8 cellular contexts compared by ENCODE assay signal in genomic region chr10:128069351-128070051, GRCh38. TPM values are rescaled to one million over a fixed set of nuclear protein-coding genes. Genes with fewer than 3 reads are reported as not detected.
DNase-seq lines count a peak whose midpoint lies in the region; ATAC-seq and TF ChIP-seq lines count a peak whose summit lies in the region.

No MANE protein-coding gene starts in this region.

- POLR2A ChIA-PET in activated CD8-positive, alpha-beta T cell treated with anti-CD3 and anti-CD28 coated beads for 36 hours (lab: Charles Lee), result interaction anchor here (0.6 to 2.0 kb wide), 5 partner anchors 11 to 68 kb away, joined by 3 to 6 read pairs (median 4); no protein-coding TSS in a partner anchor

- CTCF ChIA-PET in activated CD8-positive, alpha-beta T cell treated with anti-CD3 and anti-CD28 coated beads for 36 hours (lab: Charles Lee), result interaction anchor here (0.6 to 8.4 kb wide), 40 partner anchors 9 to 215 kb away, joined by 3 to 179 read pairs (median 4); partner anchors contain the start of gene PTPRE

- H3K27ac Mint-ChIP-seq in activated CD8-positive, alpha-beta T cell treated with anti-CD3 and anti-CD28 coated beads for 36 hours, result no peak overlapping the region
- H3K27ac Mint-ChIP-seq in mesothelial cell of epicardium, result no peak overlapping the region

- H3K9me3 Mint-ChIP-seq in activated CD8-positive, alpha-beta T cell treated with anti-CD3 and anti-CD28 coated beads for 36 hours, result no peaks in the 10 kb centered on the region
- no peaks in the 10 kb centered on the region for H3K9me3 Mint-ChIP-seq in mesothelial cell of epicardium

- H3K4me1 Mint-ChIP-seq in activated CD8-positive, alpha-beta T cell treated with anti-CD3 and anti-CD28 coated beads for 36 hours (ENCODE audit: low read depth), result peaks cover 29% of the 10 kb centered on the region
- no peaks in the 10 kb centered on the region for H3K4me1 Mint-ChIP-seq in mesothelial cell of epicardium

- no peaks in the 10 kb centered on the region for H3K9me3 ChIP-seq in effector memory CD4-positive, alpha-beta T cell (ENCODE audit: control insufficient read depth, low read length)

- no peaks in the 10 kb centered on the region for H3K27me3 Mint-ChIP-seq in activated CD8-positive, alpha-beta T cell treated with anti-CD3 and anti-CD28 coated beads for 36 hours
- H3K27me3 Mint-ChIP-seq in mesothelial cell of epicardium (ENCODE audit: low read depth), result no peaks in the 10 kb centered on the region

- intact Hi-C loops in activated CD8-positive, alpha-beta T cell treated with anti-CD3 and anti-CD28 coated beads for 36 hours (cut with micrococcal nuclease), result loop anchor here (1.0 to 10.0 kb wide), 3 partner anchors 34 to 163 kb away; partner anchors contain the start of gene PTPRE

- H3K4me1 ChIP-seq in effector memory CD4-positive, alpha-beta T cell (ENCODE audit: control insufficient read depth, insufficient read depth, low read length, poor library complexity, severe bottlenecking), result peaks cover 23% of the 10 kb centered on the region

- no peaks in the 10 kb centered on the region for H3K27me3 ChIP-seq in effector memory CD4-positive, alpha-beta T cell (replicated peaks; ENCODE audit: control insufficient read depth, insufficient read depth, low read length, poor library complexity, severe bottlenecking)

- H3K36me3 ChIP-seq in effector memory CD4-positive, alpha-beta T cell (ENCODE audit: control insufficient read depth, insufficient read depth, low read length), result peaks cover 76% of the 10 kb centered on the region

- H3K36me3 Mint-ChIP-seq in activated CD8-positive, alpha-beta T cell treated with anti-CD3 and anti-CD28 coated beads for 36 hours (ENCODE audit: low read depth), result peaks cover 75% of the 10 kb centered on the region
- H3K36me3 Mint-ChIP-seq in mesothelial cell of epicardium, result no peaks in the 10 kb centered on the region

- peak; percentile 43 for DNase-seq in AG09309 (ENCODE audit: low read depth)
- DNase-seq in NCI-H774 (lab: John Stamatoyannopoulos, UW), result peak; percentile 23
- peak; percentile 81 for DNase-seq in activated CD8-positive, alpha-beta T cell treated with anti-CD3 and anti-CD28 coated beads for 36 hours
- peak; percentile 48 to 72 (median 61) for DNase-seq in effector memory CD4-positive, alpha-beta T cell
- peak; percentile 73 to 81 for DNase-seq in mesothelial cell of epicardium (ENCODE audit: low spot score in 2 of 2, unreplicated experiment in 2 of 2)
- peak; percentile 64 for DNase-seq in stimulated activated CD8-positive, alpha-beta memory T cell treated with anti-CD3 and anti-CD28 coated beads, Interleukin-4, amount 100 ng/mL, for 24 hours (ENCODE audit: low read depth)

- H3K4me3 ChIP-seq in AG09309 (ENCODE audit: control insufficient read depth, low read depth, low read length), result no peak overlapping the region
- no peak overlapping the region for H3K4me3 ChIP-seq in effector memory CD4-positive, alpha-beta T cell (ENCODE audit: insufficient read depth, low read depth, low read length, poor library complexity, severe bottlenecking)

- TF ChIP-seq CTCF in AG09309 (IDR thresholded peaks at IDR 0.05; ENCODE audit: control insufficient read depth, insufficient read depth, low read depth, low read length, missing control alignments) (peak; percentile 73), mesothelial cell of epicardium (IDR thresholded peaks at IDR 0.05; ENCODE audit: unreplicated experiment) (peak; percentile 90)
- TF ChIP-seq CTCF in activated CD8-positive, alpha-beta T cell treated with anti-CD3 and anti-CD28 coated beads for 36 hours (IDR thresholded peaks at IDR 0.05), result peak; percentile 87

- H3K4me3 Mint-ChIP-seq in activated CD8-positive, alpha-beta T cell treated with anti-CD3 and anti-CD28 coated beads for 36 hours, result no peak overlapping the region
- H3K4me3 Mint-ChIP-seq in mesothelial cell of epicardium, result no peak overlapping the region

- peak; percentile 47 for ATAC-seq in GM18867 (IDR thresholded peaks at IDR 0.05; ENCODE audit: unreplicated experiment)
- peak; percentile 41 for ATAC-seq in HG03442 (IDR thresholded peaks at IDR 0.05; ENCODE audit: unreplicated experiment)
- peak; percentile 27 for ATAC-seq in activated CD8-positive, alpha-beta T cell treated with anti-CD3 and anti-CD28 coated beads for 36 hours

- H3K27ac ChIP-seq in effector memory CD4-positive, alpha-beta T cell (ENCODE audit: insufficient read depth, low read length, poor library complexity, severe bottlenecking), result peak overlapping the region; percentile 10

RNA-seq across cellular contexts. Expression of gene MKI67, which starts 56.7 kb away (rescaled TPM):
- 100 to 1,000 TPM; 205 to 230 TPM for total RNA-seq in activated CD8-positive, alpha-beta T cell treated with anti-CD3 and anti-CD28 coated beads for 36 hours
- 42.8 to 50.9 TPM (median 44.0 TPM) in 3 replicates for total RNA-seq in mesothelial cell of epicardium

Comparison
In these comparisons a context has a peak if more than half of its experiments do, and no peak if none do; other contexts are left out.
1. DNase-seq: peak in every context shown above with its lines; median percentile 81 in activated CD8-positive, alpha-beta T cell treated with anti-CD3 and anti-CD28 coated beads for 36 hours; 77 in mesothelial cell of epicardium; 64 in stimulated activated CD8-positive, alpha-beta memory T cell treated with anti-CD3 and anti-CD28 coated beads, Interleukin-4, amount 100 ng/mL, for 24 hours; 61 in effector memory CD4-positive, alpha-beta T cell; 43 in AG09309; 23 in NCI-H774.